8 cellular contexts compared by ENCODE assay signal in the genomic region with DNA sequence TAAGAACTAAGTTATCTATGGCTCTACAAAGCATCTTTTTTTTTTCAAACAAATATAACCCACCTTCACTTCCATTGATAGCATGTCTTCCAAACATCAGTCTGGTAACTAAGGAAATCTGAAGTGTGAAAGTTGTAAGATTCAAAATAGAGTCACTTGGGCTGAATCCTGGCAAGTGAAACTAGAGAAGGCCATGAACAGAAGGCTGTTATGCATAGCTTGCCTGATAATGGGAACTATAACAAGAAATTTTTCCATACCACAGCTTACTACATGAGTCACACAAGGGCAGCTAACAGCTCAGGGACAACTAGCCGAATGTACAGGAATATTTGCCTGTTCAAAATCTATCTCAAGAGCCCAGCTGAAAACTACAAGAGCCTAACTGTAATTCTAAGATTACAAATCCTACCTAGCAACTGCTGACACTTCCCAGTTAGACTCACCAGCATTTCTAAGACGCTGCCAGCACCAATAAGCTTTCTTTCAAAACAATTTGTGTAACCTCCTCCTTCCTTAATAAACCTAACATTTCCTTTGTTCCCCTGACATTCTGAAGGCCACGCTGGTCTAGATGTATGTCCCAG.
DNase-seq lines count a peak whose midpoint lies in the region; ATAC-seq and TF ChIP-seq lines count a peak whose summit lies in the region.

No MANE protein-coding gene starts in this region.

- ATAC-seq in GM19395 (IDR thresholded peaks at IDR 0.05; ENCODE audit: unreplicated experiment) (peak; percentile 92), HG03280 (IDR thresholded peaks at IDR 0.05; ENCODE audit: unreplicated experiment) (peak; percentile 80), omental fat pad (ENCODE audit: low FRiP score) (no peak)

- TF ChIP-seq CTCF in omental fat pad (IDR thresholded peaks at IDR 0.05), result no peak

- DNase-seq in CD1c-positive myeloid dendritic cell (ENCODE audit: extremely low spot score) (peak; percentile 13), SK-MEL-5 (ENCODE audit: low read depth, low spot score) (peak; percentile 67), iPS-NIHi11 (ENCODE audit: low spot score) (peak; percentile 55), activated gamma-delta T cell treated with Interleukin-2 at 50 U/mL for 16 hours (no peak), omental fat pad (ENCODE audit: low spot score) (no peak)
- DNase-seq in activated CD4-positive, CD25-positive, alpha-beta regulatory T cell (lab: John Stamatoyannopoulos, UW), result no peak

- in situ Hi-C loops in SK-MEL-5 (cut with HindIII; ENCODE audit: low pct_unique_long_range_greater_than_20kb, low sequenced_read_pairs), result no loop called here

Comparison
In these comparisons a context has a peak if more than half of its experiments do, and no peak if none do; other contexts are left out.
1. DNase-seq: peak in CD1c-positive myeloid dendritic cell (single experiment), SK-MEL-5 (single experiment) and iPS-NIHi11 (single experiment); none in activated CD4-positive, CD25-positive, alpha-beta regulatory T cell (0 of 4), activated gamma-delta T cell treated with Interleukin-2 at 50 U/mL for 16 hours (single experiment) and omental fat pad (single experiment).